Comparison of ENCODE assay signal across 13 cellular contexts in the genomic region with DNA sequence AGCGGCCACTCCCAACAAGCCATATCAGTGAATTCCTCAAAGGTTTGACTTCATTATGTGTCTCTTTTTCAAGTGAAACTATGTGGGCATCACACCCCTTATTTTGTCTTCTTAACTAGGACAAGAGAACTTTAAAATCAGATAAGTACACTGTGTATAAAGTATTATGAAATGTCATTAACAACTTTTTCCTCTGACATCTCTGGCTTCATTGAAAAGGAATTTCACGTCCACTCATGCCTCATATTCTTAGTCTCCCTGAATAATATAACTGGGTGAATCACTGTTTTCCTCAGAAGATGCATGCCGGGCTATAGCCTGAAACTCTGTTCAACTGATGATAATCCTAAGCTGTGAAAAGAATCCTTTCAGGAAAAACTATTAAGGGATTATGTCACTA.
DNase-seq lines count a peak whose midpoint lies in the region; ATAC-seq and TF ChIP-seq lines count a peak whose summit lies in the region.
"Had no signal": no experiment of that assay in that cellular context is flagged by ENCODE, and none has a peak within 500 bp of the region (broad histone marks: within the 10 kb centered on the region; RNA-seq: fewer than 3 reads in every experiment).

No MANE protein-coding gene starts in this region.

- H4K20me1 ChIP-seq in fibroblast of lung (ENCODE audit: control insufficient read depth, extremely low read depth, insufficient read depth, low read length) = no peaks in the 10 kb centered on the region

- no peak overlapping the region for H3K4me3 Mint-ChIP-seq in activated CD8-positive, alpha-beta T cell treated with anti-CD3 and anti-CD28 coated beads, Interleukin-2, amount 10 ng/mL, durations not matched to agents 7 days and 5 days
- H3K4me3 Mint-ChIP-seq in glutamatergic neuron (ENCODE audit: unreplicated experiment) = no peak overlapping the region
- H3K4me3 Mint-ChIP-seq: activated CD4-positive, alpha-beta memory T cell treated with anti-CD3 and anti-CD28 coated beads, Interleukin-2, amount 10 ng/mL, durations not matched to agents 7 days and 5 days; activated naive CD4-positive, alpha-beta T cell treated with anti-CD3 and anti-CD28 coated beads, Interleukin-2, amount 10 ng/mL, durations not matched to agents 7 days and 5 days had no signal

- H3K27ac ChIP-seq in SJSA1 = peak overlapping the region; percentile 66
- peak overlapping the region; percentile 39 for H3K27ac ChIP-seq in fibroblast of lung (ENCODE audit: insufficient read depth, low read length)

- H3K4me1 ChIP-seq in SJSA1 (replicated peaks) = peaks cover 53% of the 10 kb centered on the region
- H3K4me1 ChIP-seq in fibroblast of lung (ENCODE audit: control insufficient read depth, extremely low read depth, insufficient read depth, low read length) = peaks cover 19% of the 10 kb centered on the region

- no peak overlapping the region for H3K4me2 ChIP-seq in fibroblast of lung (ENCODE audit: extremely low read depth, insufficient read depth, low read length)

- H3K4me3 ChIP-seq in SJSA1 (no peak overlapping the region), fibroblast of lung (replicated peaks in 1 of 4; ENCODE audit: control extremely low read depth in 1 of 4, insufficient read depth in 1 of 4, low read depth in 3 of 4, low read length in 4 of 4) (no peak overlapping the region)
- H3K4me3 ChIP-seq: coronary artery had no signal

- no peaks in the 10 kb centered on the region for H3K9me3 Mint-ChIP-seq in activated CD8-positive, alpha-beta T cell treated with anti-CD3 and anti-CD28 coated beads, Interleukin-2, amount 10 ng/mL, durations not matched to agents 7 days and 5 days (ENCODE audit: insufficient read depth)
- H3K9me3 Mint-ChIP-seq in glutamatergic neuron (ENCODE audit: unreplicated experiment) = no peaks in the 10 kb centered on the region

- no peaks in the 10 kb centered on the region for H3K27me3 Mint-ChIP-seq in activated CD8-positive, alpha-beta T cell treated with anti-CD3 and anti-CD28 coated beads, Interleukin-2, amount 10 ng/mL, durations not matched to agents 7 days and 5 days (ENCODE audit: low read depth)
- H3K27me3 Mint-ChIP-seq in glutamatergic neuron (ENCODE audit: unreplicated experiment) = no peaks in the 10 kb centered on the region
- H3K27me3 Mint-ChIP-seq: activated CD4-positive, alpha-beta memory T cell treated with anti-CD3 and anti-CD28 coated beads, Interleukin-2, amount 10 ng/mL, durations not matched to agents 7 days and 5 days; activated naive CD4-positive, alpha-beta T cell treated with anti-CD3 and anti-CD28 coated beads, Interleukin-2, amount 10 ng/mL, durations not matched to agents 7 days and 5 days had no signal

- no peak overlapping the region for H3K27ac Mint-ChIP-seq in activated CD8-positive, alpha-beta T cell treated with anti-CD3 and anti-CD28 coated beads, Interleukin-2, amount 10 ng/mL, durations not matched to agents 7 days and 5 days
- H3K27ac Mint-ChIP-seq in glutamatergic neuron (ENCODE audit: unreplicated experiment) = no peak overlapping the region
- H3K27ac Mint-ChIP-seq: activated CD4-positive, alpha-beta memory T cell treated with anti-CD3 and anti-CD28 coated beads, Interleukin-2, amount 10 ng/mL, durations not matched to agents 7 days and 5 days; activated naive CD4-positive, alpha-beta T cell treated with anti-CD3 and anti-CD28 coated beads, Interleukin-2, amount 10 ng/mL, durations not matched to agents 7 days and 5 days had no signal

- H2AFZ ChIP-seq in fibroblast of lung (ENCODE audit: low read length) = no peak overlapping the region

- no peaks in the 10 kb centered on the region for H3K27me3 ChIP-seq in SJSA1 (replicated peaks)
- no peaks in the 10 kb centered on the region for H3K27me3 ChIP-seq in fibroblast of lung (ENCODE audit: control insufficient read depth, insufficient read depth, low read length)

- no peaks in the 10 kb centered on the region for H3K9me3 ChIP-seq in SJSA1 (replicated peaks)
- H3K9me3 ChIP-seq in fibroblast of lung (ENCODE audit: control insufficient read depth, insufficient read depth, low read depth, low read length) = no peaks in the 10 kb centered on the region

- TF ChIP-seq CTCF in fibroblast of lung (conservative IDR thresholded peaks at IDR 0.05 in 1 of 2, IDR thresholded peaks at IDR 0.05 in 1 of 2; ENCODE audit: low read depth in 1 of 2, low read length in 2 of 2) (no peak), glutamatergic neuron (IDR thresholded peaks at IDR 0.05; ENCODE audit: partially characterized antibody, unreplicated experiment) (no peak)

- H3K79me2 ChIP-seq in fibroblast of lung (ENCODE audit: control insufficient read depth, insufficient read depth, low read length) = no peaks in the 10 kb centered on the region

- POLR2A ChIA-PET in activated CD8-positive, alpha-beta T cell treated with anti-CD3 and anti-CD28 coated beads, Interleukin-2, amount 10 ng/mL, durations not matched to agents 7 days and 5 days (lab: Charles Lee) = no interaction called here

- CTCF ChIA-PET in activated CD8-positive, alpha-beta T cell treated with anti-CD3 and anti-CD28 coated beads, Interleukin-2, amount 10 ng/mL, durations not matched to agents 7 days and 5 days (lab: Charles Lee) = no interaction called here

- no peak overlapping the region for H3K9ac ChIP-seq in fibroblast of lung (ENCODE audit: insufficient read depth, low read length)

- ATAC-seq in activated CD8-positive, alpha-beta T cell treated with anti-CD3 and anti-CD28 coated beads, Interleukin-2, amount 10 ng/mL, durations not matched to agents 7 days and 5 days = no peak
- no peak for ATAC-seq in GM18519 (IDR thresholded peaks at IDR 0.05; ENCODE audit: low FRiP score, unreplicated experiment)

- DNase-seq in EL (peak; percentile 86), SJSA1 (ENCODE audit: low read depth in 1 of 2, low spot score in 2 of 2) (peak in 1 of 2 experiments; percentile 44), fibroblast of lung (ENCODE audit: low read depth in 2 of 2) (peak; percentile 75 to 84), renal cortical epithelial cell (ENCODE audit: low read depth) (peak; percentile 22), glutamatergic neuron (no peak)
- DNase-seq in activated CD4-positive, alpha-beta T cell treated with anti-CD3 and anti-CD28 coated beads, Interleukin-2, amount 50 U/mL, for 1 hour = no peak
- DNase-seq in activated CD8-positive, alpha-beta T cell treated with anti-CD3 and anti-CD28 coated beads, Interleukin-2, amount 10 ng/mL, durations not matched to agents 7 days and 5 days = no peak
- DNase-seq: activated CD4-positive, alpha-beta memory T cell treated with anti-CD3 and anti-CD28 coated beads, Interleukin-2, amount 10 ng/mL, durations not matched to agents 7 days and 5 days; activated naive CD4-positive, alpha-beta T cell treated with anti-CD3 and anti-CD28 coated beads, Interleukin-2, amount 10 ng/mL, durations not matched to agents 7 days and 5 days; head of caudate nucleus; T-helper 2 cell had no signal

- H3K36me3 ChIP-seq in SJSA1 = no peaks in the 10 kb centered on the region
- H3K36me3 ChIP-seq in fibroblast of lung (ENCODE audit: control insufficient read depth, insufficient read depth, low read length) = no peaks in the 10 kb centered on the region

- H3K4me1 Mint-ChIP-seq in activated CD8-positive, alpha-beta T cell treated with anti-CD3 and anti-CD28 coated beads, Interleukin-2, amount 10 ng/mL, durations not matched to agents 7 days and 5 days (ENCODE audit: low read depth) = no peaks in the 10 kb centered on the region
- H3K4me1 Mint-ChIP-seq in glutamatergic neuron (ENCODE audit: low read depth, unreplicated experiment) = no peaks in the 10 kb centered on the region
- H3K4me1 Mint-ChIP-seq: activated CD4-positive, alpha-beta memory T cell treated with anti-CD3 and anti-CD28 coated beads, Interleukin-2, amount 10 ng/mL, durations not matched to agents 7 days and 5 days; activated naive CD4-positive, alpha-beta T cell treated with anti-CD3 and anti-CD28 coated beads, Interleukin-2, amount 10 ng/mL, durations not matched to agents 7 days and 5 days had no signal

- H3K36me3 Mint-ChIP-seq in activated CD8-positive, alpha-beta T cell treated with anti-CD3 and anti-CD28 coated beads, Interleukin-2, amount 10 ng/mL, durations not matched to agents 7 days and 5 days (ENCODE audit: low read depth) = no peaks in the 10 kb centered on the region
- H3K36me3 Mint-ChIP-seq in glutamatergic neuron (ENCODE audit: unreplicated experiment) = no peaks in the 10 kb centered on the region
- H3K36me3 Mint-ChIP-seq: activated naive CD4-positive, alpha-beta T cell treated with anti-CD3 and anti-CD28 coated beads, Interleukin-2, amount 10 ng/mL, durations not matched to agents 7 days and 5 days had no signal

Comparison
In these comparisons a context has a peak if more than half of its experiments do, and no peak if none do; other contexts are left out.
1. DNase-seq: peak in EL (single experiment), fibroblast of lung (2 of 2) and renal cortical epithelial cell (single experiment); none in activated CD4-positive, alpha-beta T cell treated with anti-CD3 and anti-CD28 coated beads, Interleukin-2, amount 50 U/mL, for 1 hour (single experiment), activated CD8-positive, alpha-beta T cell treated with anti-CD3 and anti-CD28 coated beads, Interleukin-2, amount 10 ng/mL, durations not matched to agents 7 days and 5 days (single experiment) and glutamatergic neuron (single experiment).